Comparison of ENCODE assay signal across 15 cellular contexts in genomic region chr2:31213883-31214637, GRCh38. TPM values are rescaled to one million over a fixed set of nuclear protein-coding genes. Genes with fewer than 3 reads are reported as not detected.
A peak's percentile ranks its signal among the peaks of the same experiment; 100 is the strongest.
DNase-seq lines count a peak whose midpoint lies in the region; ATAC-seq and TF ChIP-seq lines count a peak whose summit lies in the region.
"Had no signal": no experiment of that assay in that cellular context is flagged by ENCODE, and none has a peak within 500 bp of the region (broad histone marks: within the 10 kb centered on the region; RNA-seq: fewer than 3 reads in every experiment).

No MANE protein-coding gene starts in this region.

- no peak overlapping the region for H2AK5ac ChIP-seq in neuronal stem cell (ENCODE audit: low read depth, low read length)

- H3K79me2 ChIP-seq in KMS-11 (ENCODE audit: insufficient read depth, low read depth) = no peaks in the 10 kb centered on the region

- no peaks in the 10 kb centered on the region for H3K9me3 ChIP-seq in BLaER1
- H3K9me3 ChIP-seq in neuronal stem cell (replicated peaks in 1 of 2; ENCODE audit: control insufficient read depth in 2 of 2, insufficient read depth in 1 of 2, low read depth in 1 of 2, low read length in 2 of 2) = no peaks in the 10 kb centered on the region

- no peak overlapping the region for H4K91ac ChIP-seq in neuronal stem cell (ENCODE audit: low read depth, low read length, poor library complexity)

- H3K27ac ChIP-seq in BLaER1 (peak overlapping the region; percentile 82), KMS-11 (peak overlapping the region; percentile 53), VCaP (peak overlapping the region; percentile 11; the same call in 1 of the 2 replicates), neuronal stem cell (replicated peaks; ENCODE audit: low read length) (no peak overlapping the region)

- no peaks in the 10 kb centered on the region for H4K20me1 ChIP-seq in BLaER1
- no peaks in the 10 kb centered on the region for H4K20me1 ChIP-seq in KMS-11 (ENCODE audit: insufficient read depth)

- H3K27me3 ChIP-seq in BLaER1 (no peaks in the 10 kb centered on the region), KMS-11 (ENCODE audit: insufficient read depth, low read depth) (no peaks in the 10 kb centered on the region), neuronal stem cell (ENCODE audit: control insufficient read depth in 3 of 3, insufficient read depth in 3 of 3, low read depth in 1 of 3, low read length in 3 of 3) (peaks cover 0 to 12% (median 0%) of the 10 kb centered on the region in 3 experiments)

- no CpG with 5 or more reads among the region's 5 CpGs for WGBS in neuronal stem cell (ENCODE audit: extremely low coverage in 2 of 2, insufficient read length in 2 of 2, insufficient replicate concordance in 1 of 2), 2 donors

- peaks cover 69% of the 10 kb centered on the region for H3K4me1 ChIP-seq in BLaER1
- H3K4me1 ChIP-seq in KMS-11 (ENCODE audit: low read depth, poor library complexity, severe bottlenecking) = peaks cover 44% of the 10 kb centered on the region
- H3K4me1 ChIP-seq in neuronal stem cell (ENCODE audit: control insufficient read depth in 2 of 2, insufficient read depth in 1 of 2, low read depth in 1 of 2, low read length in 2 of 2) = no peaks in the 10 kb centered on the region

- no peak overlapping the region for H3K4ac ChIP-seq in neuronal stem cell (ENCODE audit: low read length)

- DNase-seq in neuronal stem cell (ENCODE audit: low spot score) (no peak), GM10266 (ENCODE audit: extremely low spot score) (no peak), NCI-H1417 (lab: John Stamatoyannopoulos, UW) (no peak), occipital lobe (lab: John Stamatoyannopoulos, UW) (no peak)
- DNase-seq: CD4-positive, alpha-beta memory T cell; HFFc6; NCI-H1436; NCI-H2081 treated with DMSO at 0.1 percent for 48 hours; NCI-H2227 treated with DMSO at 0.1 percent for 48 hours; NCI-H526 treated with DMSO at 0.1 percent for 48 hours; Right ventricle myocardium superior had no signal

- H2BK120ac ChIP-seq in neuronal stem cell (ENCODE audit: low read depth, low read length) = no peak overlapping the region

- H4K8ac ChIP-seq in neuronal stem cell (ENCODE audit: low read depth, low read length) = no peak overlapping the region

- H3K36me3 ChIP-seq in BLaER1 = no peaks in the 10 kb centered on the region
- no peaks in the 10 kb centered on the region for H3K36me3 ChIP-seq in KMS-11 (ENCODE audit: insufficient read depth)
- no peaks in the 10 kb centered on the region for H3K36me3 ChIP-seq in neuronal stem cell (replicated peaks in 1 of 2; ENCODE audit: control insufficient read depth in 2 of 2, insufficient read depth in 2 of 2, low read length in 2 of 2)

- no peak overlapping the region for H2BK12ac ChIP-seq in neuronal stem cell (ENCODE audit: low read length)

- no peak overlapping the region for H3K14ac ChIP-seq in neuronal stem cell (ENCODE audit: low read length)

- H3K9ac ChIP-seq in BLaER1 (peak overlapping the region; percentile 18; the same call in 1 of the 2 replicates), KMS-11 (peak overlapping the region; percentile 12; the same call in 1 of the 2 replicates), neuronal stem cell (ENCODE audit: low read depth, low read length, poor library complexity) (no peak overlapping the region)

- H3K4me3 ChIP-seq in BLaER1 = peak overlapping the region; percentile 31; the same call in 1 of the 2 replicates
- no peak overlapping the region for H3K4me3 ChIP-seq in KMS-11 (IDR thresholded peaks at IDR 0.05; ENCODE audit: insufficient read depth, low read depth, low read length)
- H3K4me3 ChIP-seq in neuronal stem cell (ENCODE audit: low read length in 2 of 2) = no peak overlapping the region

- H3K23ac ChIP-seq in neuronal stem cell (ENCODE audit: low read depth, low read length, poor library complexity) = no peak overlapping the region

- ATAC-seq in HG02678 (IDR thresholded peaks at IDR 0.05; ENCODE audit: unreplicated experiment) = no peak

- H2BK5ac ChIP-seq in neuronal stem cell (ENCODE audit: low read length) = no peak overlapping the region

- H3K79me1 ChIP-seq in neuronal stem cell (ENCODE audit: low read depth, low read length) = no peaks in the 10 kb centered on the region

- H3K4me2 ChIP-seq in BLaER1 (peak overlapping the region; percentile 85), KMS-11 (peak overlapping the region; percentile 50), neuronal stem cell (ENCODE audit: insufficient read depth, low read length, poor library complexity, severe bottlenecking) (no peak overlapping the region)

- TF ChIP-seq CTCF in KMS-11 (conservative IDR thresholded peaks at IDR 0.05; ENCODE audit: low read depth, low read length) (no peak), VCaP (conservative IDR thresholded peaks at IDR 0.05) (no peak), GM10266 (IDR thresholded peaks at IDR 0.05; ENCODE audit: control insufficient read depth, insufficient read depth, low read depth, missing control alignments) (no peak)

- H2BK15ac ChIP-seq in neuronal stem cell (ENCODE audit: low read length) = no peak overlapping the region

- H3K18ac ChIP-seq in neuronal stem cell (ENCODE audit: low read length) = peak overlapping the region; percentile 53

- H2AFZ ChIP-seq in KMS-11 (ENCODE audit: low read depth) (peak overlapping the region; percentile 18; the same call in 1 of the 2 replicates), neuronal stem cell (ENCODE audit: low read length) (no peak overlapping the region)

RNA-seq across cellular contexts. Expression of gene CAPN14, which starts 3.3 kb away (rescaled TPM):
- polyA plus RNA-seq in neuronal stem cell (2013, experiment 1 of 2) = 0.06 TPM
- polyA plus RNA-seq in neuronal stem cell (2013, experiment 2 of 2) = 0.06 TPM
- total RNA-seq in occipital lobe = 1.4 TPM

RNA-seq across cellular contexts. Expression of gene EHD3, which starts 19.9 kb away (rescaled TPM):
- 5.0 TPM for polyA plus RNA-seq in neuronal stem cell (2013, experiment 1 of 2)
- polyA plus RNA-seq in neuronal stem cell (2013, experiment 2 of 2) = 4.7 TPM
- total RNA-seq in occipital lobe = 7.5 TPM
